Comparison of ENCODE assay signal across 13 cellular contexts in genomic region chr11:77602385-77603105, GRCh38. TPM values are rescaled to one million over a fixed set of nuclear protein-coding genes. Genes with fewer than 3 reads are reported as not detected.
A peak's percentile ranks its signal among the peaks of the same experiment; 100 is the strongest.
DNase-seq lines count a peak whose midpoint lies in the region; ATAC-seq, FAIRE-seq and TF ChIP-seq lines count a peak whose summit lies in the region.
"Had no signal": no experiment of that assay in that cellular context is flagged by ENCODE, and none has a peak within 500 bp of the region (broad histone marks: within the 10 kb centered on the region; RNA-seq: fewer than 3 reads in every experiment).

No MANE protein-coding gene starts in this region.

- H3K4ac ChIP-seq in IMR-90 (ENCODE audit: low read depth, low read length) = peak overlapping the region; percentile 66

- H3K4me3 ChIP-seq in IMR-90 (ENCODE audit: insufficient read depth, low read depth, low read length) (no peak overlapping the region), HepG2 (replicated peaks in 1 of 3; ENCODE audit: insufficient read depth in 1 of 3, low read depth in 2 of 3, low read length in 3 of 3) (no peak overlapping the region), esophagus muscularis mucosa (no peak overlapping the region)

- peak overlapping the region; percentile 83 for H3K14ac ChIP-seq in IMR-90 (replicated peaks; ENCODE audit: low read depth, low read length)

- ATAC-seq in IMR-90 (ENCODE audit: low read depth) (peak; percentile 91), HepG2 (peak; percentile 44), GM19397 (IDR thresholded peaks at IDR 0.05; ENCODE audit: unreplicated experiment) (no peak), GM21390 (IDR thresholded peaks at IDR 0.05; ENCODE audit: unreplicated experiment) (no peak)

- TF ChIP-seq EP300 in HepG2 (IDR thresholded peaks at IDR 0.05; ENCODE audit: low read depth in 2 of 2, low read length in 2 of 2) = no peak
- TF ChIP-seq EP300 in HepG2 (CRISPR knock-in tag; IDR thresholded peaks at IDR 0.05; ENCODE audit: borderline replicate concordance) = no peak
- TF ChIP-seq EP300 in esophagus muscularis mucosa (IDR thresholded peaks at IDR 0.05) = no peak

- H2AK5ac ChIP-seq in IMR-90 (ENCODE audit: low read depth, low read length) = peak overlapping the region; percentile 41

- H3K36me3 ChIP-seq in IMR-90 (ENCODE audit: control insufficient read depth, insufficient read depth, low read length) = peaks cover 2% of the 10 kb centered on the region
- H3K36me3 ChIP-seq in HepG2 (replicated peaks in 1 of 2; ENCODE audit: control insufficient read depth in 1 of 2, insufficient read depth in 2 of 2, low read length in 2 of 2) = peaks cover 4 to 35% of the 10 kb centered on the region in 2 experiments; a peak in 4 of 5 replicates
- H3K36me3 ChIP-seq in esophagus muscularis mucosa = peaks cover 0 to 21% (median 8%) of the 10 kb centered on the region in 4 donors

- H3K4me1 ChIP-seq in IMR-90 (ENCODE audit: control insufficient read depth, insufficient read depth, low read length) (peaks cover 12% of the 10 kb centered on the region), HepG2 (ENCODE audit: insufficient read depth, low read length) (peaks cover 12% of the 10 kb centered on the region), esophagus muscularis mucosa (peaks cover 5 to 13% (median 11%) of the 10 kb centered on the region in 4 donors)

- H3K18ac ChIP-seq in IMR-90 (ENCODE audit: low read depth, low read length) = peak overlapping the region; percentile 74; the same call in 1 of the 2 replicates

- FAIRE-seq in HepG2 (lab: Jason Lieb, UNC) = peak; percentile 39
- FAIRE-seq: endometrium had no signal

- dilution Hi-C loops in IMR-90 (cut with HindIII; ENCODE audit: low sequenced_read_pairs, unreplicated experiment) = no loop called here

- peak overlapping the region; percentile 88 for H3K27ac Mint-ChIP-seq in chondrocyte (ENCODE audit: unreplicated experiment)
- no peak overlapping the region for H3K27ac Mint-ChIP-seq in activated T-helper 2 cell treated with anti-CD3 and anti-CD28 coated beads, Interferon-gamma antibody, Interleukin-2, Interleukin-4, amounts not matched to agents 10 μg/mL and 5 μg/mL and 100 μg/mL, durations not matched to agents 14 hours and 24 hours and 36 hours

- no peak overlapping the region for H2AFZ ChIP-seq in IMR-90 (replicated peaks; ENCODE audit: low read length, poor library complexity)
- no peak overlapping the region for H2AFZ ChIP-seq in HepG2 (ENCODE audit: low read length)

- peak overlapping the region; percentile 82 for H4K91ac ChIP-seq in IMR-90 (ENCODE audit: insufficient read depth, low read depth, low read length)

- peak; percentile 80 for DNase-seq in ACHN
- peak; percentile 90 for DNase-seq in IMR-90
- DNase-seq in chondrocyte (ENCODE audit: low spot score) = no peak
- peak; percentile 72 for DNase-seq in HepG2 (ENCODE audit: low spot score)
- no peak for DNase-seq in esophagus muscularis mucosa (ENCODE audit: extremely low spot score)
- no peak for DNase-seq in activated T-helper 2 cell treated with anti-CD3 and anti-CD28 coated beads, Interferon-gamma antibody, Interleukin-2, Interleukin-4, amounts not matched to agents 10 μg/mL and 5 μg/mL and 100 μg/mL, durations not matched to agents 14 hours and 24 hours and 36 hours (ENCODE audit: low spot score)
- DNase-seq: DND-41; NCI-H1417; stimulated activated CD4-positive, alpha-beta T cell treated with anti-CD3 and anti-CD28 coated beads, Interleukin-12 subunit alpha, Interleukin-12 subunit beta, amount 100 ng/mL, for 4 hours had no signal

- WGBS in IMR-90 (ENCODE audit: extremely low coverage in 2 of 2, insufficient read length in 1 of 2), 2 experiments = no CpG with 5 or more reads among the region's 3 CpGs
- 100% methylated on average over 3 of the region's 3 CpGs for WGBS in HepG2 (ENCODE audit: low lambda C conversion rate)
- WGBS in esophagus muscularis mucosa = 91% methylated on average over 3 of the region's 3 CpGs

- H3K79me1 ChIP-seq in IMR-90 (ENCODE audit: low read depth in 1 of 2, low read length in 2 of 2) = no peaks in the 10 kb centered on the region; a peak in 1 of 4 replicates

- H3K36me3 Mint-ChIP-seq in chondrocyte (ENCODE audit: low read depth) = peaks cover 4% of the 10 kb centered on the region
- H3K36me3 Mint-ChIP-seq in activated T-helper 2 cell treated with anti-CD3 and anti-CD28 coated beads, Interferon-gamma antibody, Interleukin-2, Interleukin-4, amounts not matched to agents 10 μg/mL and 5 μg/mL and 100 μg/mL, durations not matched to agents 14 hours and 24 hours and 36 hours (ENCODE audit: low read depth) = peaks cover 7% of the 10 kb centered on the region

- no peaks in the 10 kb centered on the region for H3K9me3 Mint-ChIP-seq in chondrocyte (ENCODE audit: low read depth)
- H3K9me3 Mint-ChIP-seq in activated T-helper 2 cell treated with anti-CD3 and anti-CD28 coated beads, Interferon-gamma antibody, Interleukin-2, Interleukin-4, amounts not matched to agents 10 μg/mL and 5 μg/mL and 100 μg/mL, durations not matched to agents 14 hours and 24 hours and 36 hours = no peaks in the 10 kb centered on the region

- H3K9ac ChIP-seq in IMR-90 (ENCODE audit: low read depth, low read length) (0 out of 2 replicates have a peak overlapping the region, but pooled peaks have one; percentile 30), HepG2 (ENCODE audit: insufficient read depth, low read depth, low read length) (no peak overlapping the region)

- no peaks in the 10 kb centered on the region for H3K9me3 ChIP-seq in IMR-90 (ENCODE audit: control insufficient read depth, insufficient read depth, low read length)
- H3K9me3 ChIP-seq in HepG2 (ENCODE audit: low read length) = no peaks in the 10 kb centered on the region
- H3K9me3 ChIP-seq in esophagus muscularis mucosa = no peaks in the 10 kb centered on the region

- in situ Hi-C loops in ACHN (cut with HindIII; ENCODE audit: low pct_ligation_motif_present, low pct_unique_long_range_greater_than_20kb, low sequenced_read_pairs) = no loop called here
- in situ Hi-C loops in IMR-90 (cut with MboI; ENCODE audit: low sequenced_read_pairs) = no loop called here
- in situ Hi-C loops in HepG2 (cut with HindIII; ENCODE audit: extremely low pct_ligation_motif_present, low pct_unique_long_range_greater_than_20kb) = no loop called here

- POLR2A ChIA-PET in IMR-90 (lab: Charles Lee; ENCODE audit: unreplicated experiment) (no interaction called here), HepG2 (lab: Yijun Ruan, JAX) (interaction anchor here (1.3 to 3.5 kb wide), 2 partner anchors 12 to 13 kb away, joined by 4 to 16 read pairs; partner anchors contain the start of gene AQP11)

- H4K20me1 ChIP-seq in IMR-90 (ENCODE audit: insufficient read depth, low read length) (no peaks in the 10 kb centered on the region), HepG2 (ENCODE audit: insufficient read depth, low read length) (no peaks in the 10 kb centered on the region)

- H2AK9ac ChIP-seq in IMR-90 (replicated peaks; ENCODE audit: low read depth, low read length, poor library complexity) = peak overlapping the region; percentile 66

- H3K27me3 Mint-ChIP-seq in chondrocyte (ENCODE audit: low read depth) = no peaks in the 10 kb centered on the region
- H3K27me3 Mint-ChIP-seq in activated T-helper 2 cell treated with anti-CD3 and anti-CD28 coated beads, Interferon-gamma antibody, Interleukin-2, Interleukin-4, amounts not matched to agents 10 μg/mL and 5 μg/mL and 100 μg/mL, durations not matched to agents 14 hours and 24 hours and 36 hours (ENCODE audit: low read depth) = no peaks in the 10 kb centered on the region

- H3K4me2 ChIP-seq in IMR-90 (ENCODE audit: low read depth, low read length) = peak overlapping the region; percentile 69
- H3K4me2 ChIP-seq in HepG2 (ENCODE audit: low read depth, low read length) = no peak overlapping the region

- H4K8ac ChIP-seq in IMR-90 (ENCODE audit: low read depth in 2 of 2, low read length in 2 of 2) = peak overlapping the region; percentile 12 to 72; a peak in 2 of 4 replicates

- CTCF ChIA-PET in IMR-90 (lab: Yijun Ruan, JAX) = interaction anchor here (0.8 to 1.3 kb wide), 3 partner anchors 17 to 407 kb away, joined by 3 to 5 read pairs (median 4); no protein-coding TSS in a partner anchor
- CTCF ChIA-PET in HepG2 (lab: Yijun Ruan, JAX; ENCODE audit: low intra/inter-chr PET ratio, low total read pairs) = no interaction called here

- no TSS peak for BruUV-seq in IMR-90 (replicated peaks; lab: Mats Ljungman, UMichigan)
- no TSS peak for BruUV-seq in HepG2 (replicated peaks; lab: Mats Ljungman, UMichigan)

- intact Hi-C loops in IMR-90 (cut with micrococcal nuclease) = no loop called here
- intact Hi-C loops in HepG2 (cut with micrococcal nuclease; ENCODE audit: unreplicated experiment) = no loop called here
- intact Hi-C loops in esophagus muscularis mucosa (cut with DNase I) = no loop called here
- intact Hi-C loops in activated T-helper 2 cell treated with anti-CD3 and anti-CD28 coated beads, Interferon-gamma antibody, Interleukin-2, Interleukin-4, amounts not matched to agents 10 μg/mL and 5 μg/mL and 100 μg/mL, durations not matched to agents 14 hours and 24 hours and 36 hours (cut with micrococcal nuclease) = no loop called here

- H2BK120ac ChIP-seq in IMR-90 (ENCODE audit: low read depth, low read length) = peak overlapping the region; percentile 86

- H3K4me3 Mint-ChIP-seq in chondrocyte (ENCODE audit: unreplicated experiment) = no peak overlapping the region
- no peak overlapping the region for H3K4me3 Mint-ChIP-seq in activated T-helper 2 cell treated with anti-CD3 and anti-CD28 coated beads, Interferon-gamma antibody, Interleukin-2, Interleukin-4, amounts not matched to agents 10 μg/mL and 5 μg/mL and 100 μg/mL, durations not matched to agents 14 hours and 24 hours and 36 hours (ENCODE audit: low read depth)

- TF ChIP-seq CTCF in IMR-90 (conservative IDR thresholded peaks at IDR 0.05; ENCODE audit: low read depth, low read length) (no peak), chondrocyte (IDR thresholded peaks at IDR 0.05) (no peak), HepG2 (CRISPR knock-in tag; IDR thresholded peaks at IDR 0.05) (no peak), esophagus muscularis mucosa (IDR thresholded peaks at IDR 0.05) (no peak)

- H3K27ac ChIP-seq in IMR-90 (ENCODE audit: insufficient read depth, low read length) = peak overlapping the region; percentile 74
- H3K27ac ChIP-seq in HepG2 (ENCODE audit: extremely low read length, insufficient read depth, low read length) = peak overlapping the region; percentile 4
- H3K27ac ChIP-seq in esophagus muscularis mucosa (replicated peaks in 1 of 4) = peak overlapping the region in 2 of 4 donors; percentile 10 to 13
- H3K27ac ChIP-seq: VCaP had no signal

- peak overlapping the region; percentile 16; the same call in 1 of the 3 replicates for H2BK15ac ChIP-seq in IMR-90 (ENCODE audit: low read depth, low read length)

- H4K5ac ChIP-seq in IMR-90 (ENCODE audit: low read depth, low read length) = peak overlapping the region; percentile 58

- TF ChIP-seq POLR2A in IMR-90 (IDR thresholded peaks at IDR 0.05; ENCODE audit: low read depth, low read length) = no peak
- no peak for TF ChIP-seq POLR2A in HepG2 (IDR thresholded peaks at IDR 0.05; ENCODE audit: insufficient read depth in 1 of 2, low read depth in 2 of 2, low read length in 2 of 2)
- TF ChIP-seq POLR2A in esophagus muscularis mucosa (IDR thresholded peaks at IDR 0.05; ENCODE audit: low read depth) = no peak

- peaks cover 14% of the 10 kb centered on the region for H3K4me1 Mint-ChIP-seq in chondrocyte (ENCODE audit: low read depth)
- no peaks in the 10 kb centered on the region for H3K4me1 Mint-ChIP-seq in activated T-helper 2 cell treated with anti-CD3 and anti-CD28 coated beads, Interferon-gamma antibody, Interleukin-2, Interleukin-4, amounts not matched to agents 10 μg/mL and 5 μg/mL and 100 μg/mL, durations not matched to agents 14 hours and 24 hours and 36 hours (ENCODE audit: low read depth)

- peak overlapping the region; percentile 1; the same call in 1 of the 2 replicates for H3K56ac ChIP-seq in IMR-90 (ENCODE audit: extremely low read depth, insufficient read depth, low read length)

- H2BK20ac ChIP-seq in IMR-90 (ENCODE audit: low read depth, low read length) = peak overlapping the region; percentile 79

- no peaks in the 10 kb centered on the region for H3K27me3 ChIP-seq in IMR-90 (ENCODE audit: control insufficient read depth, insufficient read depth, low read length)
- no peaks in the 10 kb centered on the region for H3K27me3 ChIP-seq in HepG2 (ENCODE audit: control insufficient read depth in 1 of 2, insufficient read depth in 2 of 2, low read length in 2 of 2)
- H3K27me3 ChIP-seq in esophagus muscularis mucosa = no peaks in the 10 kb centered on the region

- H3K79me2 ChIP-seq in HepG2 (ENCODE audit: insufficient read depth, low read length) = no peaks in the 10 kb centered on the region

- H3K23ac ChIP-seq in IMR-90 (ENCODE audit: low read depth, low read length) = 0 out of 2 replicates have a peak overlapping the region, but pooled peaks have one; percentile 9

- TF ChIP-seq RAD21 in IMR-90 (IDR thresholded peaks at IDR 0.05; ENCODE audit: low read length) = no peak
- TF ChIP-seq RAD21 in HepG2 (CRISPR knock-in tag; IDR thresholded peaks at IDR 0.05) = no peak

- H3K9me1 ChIP-seq in IMR-90 (ENCODE audit: insufficient read depth, low read length) = peaks cover 8% of the 10 kb centered on the region

- peak overlapping the region; percentile 86 for H2BK5ac ChIP-seq in IMR-90 (ENCODE audit: low read depth, low read length, poor library complexity, severe bottlenecking)

RNA-seq across cellular contexts. Expression of gene AQP11, which starts 12.8 kb away (rescaled TPM):
- 1.1 and 1.4 TPM in 2 replicates for total RNA-seq in IMR-90 (2012; rRNA removed)
- polyA plus RNA-seq in IMR-90 (2012; rRNA removed) = 1.1 and 1.5 TPM in 2 replicates
- polyA plus RNA-seq in IMR-90 (2012; cell fraction: cytosol; rRNA removed) = 0.86 and 2.2 TPM in 2 replicates
- polyA plus RNA-seq in IMR-90 (2012; cell fraction: nucleus; rRNA removed; ENCODE audit: low replicate concordance) = 1.0 and 3.2 TPM in 2 replicates
- 1.5 to 2.1 TPM (median 1.6 TPM) in 3 replicates for total RNA-seq in chondrocyte
- total RNA-seq in HepG2 (2016; rRNA removed; fragmentation: Illumina TruSeq; extraction: Trizol) = 8.5 and 15.3 TPM in 2 replicates
- total RNA-seq in HepG2 (2016; cell fraction: cytosol; rRNA removed; fragmentation: Illumina TruSeq; extraction: Trizol; ENCODE audit: low read depth) = 6.5 and 7.9 TPM in 2 replicates
- 9.4 and 15.2 TPM in 2 replicates for total RNA-seq in HepG2 (2016; cell fraction: insoluble cytoplasmic fraction; rRNA removed; fragmentation: Illumina TruSeq; extraction: Trizol)
- total RNA-seq in HepG2 (2016; cell fraction: membrane; rRNA removed; fragmentation: Illumina TruSeq; extraction: Trizol) = 10.0 and 11.2 TPM in 2 replicates
- 15.0 and 16.5 TPM in 2 replicates for total RNA-seq in HepG2 (2016; cell fraction: nucleus; rRNA removed; fragmentation: Illumina TruSeq; extraction: Trizol)
- 10.4 and 12.2 TPM in 2 replicates for polyA plus RNA-seq in HepG2 (2011; rRNA removed)
- 11.8 and 12.5 TPM in 2 replicates for polyA plus RNA-seq in HepG2 (2011; cell fraction: cytosol; rRNA removed)
- 17.3 and 18.8 TPM in 2 replicates for polyA plus RNA-seq in HepG2 (2011; cell fraction: nucleus; rRNA removed)
- polyA plus RNA-seq in HepG2 (2012) = 10.4 and 11.2 TPM in 2 replicates
- polyA plus RNA-seq in HepG2 (2016; cell fraction: cytosol; fragmentation: Illumina TruSeq; extraction: Trizol; ENCODE audit: low read depth) = 6.8 and 8.5 TPM in 2 replicates
- polyA plus RNA-seq in HepG2 (2016; cell fraction: insoluble cytoplasmic fraction; fragmentation: Illumina TruSeq; extraction: Trizol; ENCODE audit: low read depth) = 10.0 and 10.3 TPM in 2 replicates
- 8.8 and 9.2 TPM in 2 replicates for polyA plus RNA-seq in HepG2 (2016; cell fraction: membrane; fragmentation: Illumina TruSeq; extraction: Trizol; ENCODE audit: low read depth)
- polyA plus RNA-seq in HepG2 (2016; cell fraction: nucleus; fragmentation: Illumina TruSeq; extraction: Trizol; ENCODE audit: insufficient read depth, low read depth) = 18.5 and 20.1 TPM in 2 replicates
- 0.47 and 27.9 TPM in 2 replicates for polyA minus RNA-seq in HepG2 (2011; rRNA and poly(A)+ RNA removed; ENCODE audit: low replicate concordance)
- polyA minus RNA-seq in HepG2 (2011; cell fraction: cytosol; rRNA and poly(A)+ RNA removed) = 8.8 and 10.0 TPM in 2 replicates
- polyA minus RNA-seq in HepG2 (2011; cell fraction: nucleus; rRNA and poly(A)+ RNA removed) = 7.5 and 7.7 TPM in 2 replicates
- under 1 TPM; under 0.01 to 0.69 (median 0.18) TPM for total RNA-seq in esophagus muscularis mucosa
- 0.52 and 0.97 TPM in 2 replicates for total RNA-seq in activated T-helper 2 cell treated with anti-CD3 and anti-CD28 coated beads, Interferon-gamma antibody, Interleukin-2, Interleukin-4, amounts not matched to agents 10 μg/mL and 5 μg/mL and 100 μg/mL, durations not matched to agents 14 hours and 24 hours and 36 hours

RNA-seq across cellular contexts. Expression of gene CLNS1A, which starts 35.0 kb away (rescaled TPM):
- total RNA-seq in IMR-90 (2012; rRNA removed) (66.7 and 188 TPM in 2 replicates), chondrocyte (60.1 to 80.1 TPM (median 70.3 TPM) in 3 replicates), HepG2 (2016; rRNA removed; fragmentation: Illumina TruSeq; extraction: Trizol) (219 and 267 TPM in 2 replicates), esophagus muscularis mucosa (10 to 100 TPM; 50.5 to 78.0 (median 72.7) TPM)
- polyA plus RNA-seq in IMR-90 (2012; rRNA removed) (88.0 and 97.0 TPM in 2 replicates), HepG2 (2011; rRNA removed) (130 and 158 TPM in 2 replicates)
- 16.0 and 24.9 TPM in 2 replicates for polyA plus RNA-seq in IMR-90 (2012; cell fraction: cytosol; rRNA removed)
- 9.7 and 42.8 TPM in 2 replicates for polyA plus RNA-seq in IMR-90 (2012; cell fraction: nucleus; rRNA removed; ENCODE audit: low replicate concordance)
- 108 and 110 TPM in 2 replicates for total RNA-seq in HepG2 (2016; cell fraction: cytosol; rRNA removed; fragmentation: Illumina TruSeq; extraction: Trizol; ENCODE audit: low read depth)
- 222 and 256 TPM in 2 replicates for total RNA-seq in HepG2 (2016; cell fraction: insoluble cytoplasmic fraction; rRNA removed; fragmentation: Illumina TruSeq; extraction: Trizol)
- total RNA-seq in HepG2 (2016; cell fraction: membrane; rRNA removed; fragmentation: Illumina TruSeq; extraction: Trizol) = 126 and 131 TPM in 2 replicates
- total RNA-seq in HepG2 (2016; cell fraction: nucleus; rRNA removed; fragmentation: Illumina TruSeq; extraction: Trizol) = 78.7 and 91.3 TPM in 2 replicates
- polyA plus RNA-seq in HepG2 (2011; cell fraction: cytosol; rRNA removed) = 98.7 and 135 TPM in 2 replicates
- 33.7 and 50.7 TPM in 2 replicates for polyA plus RNA-seq in HepG2 (2011; cell fraction: nucleus; rRNA removed)
- 170 and 180 TPM in 2 replicates for polyA plus RNA-seq in HepG2 (2012)
- polyA plus RNA-seq in HepG2 (2016; cell fraction: cytosol; fragmentation: Illumina TruSeq; extraction: Trizol; ENCODE audit: low read depth) = 55.2 and 55.5 TPM in 2 replicates
- 255 and 262 TPM in 2 replicates for polyA plus RNA-seq in HepG2 (2016; cell fraction: insoluble cytoplasmic fraction; fragmentation: Illumina TruSeq; extraction: Trizol; ENCODE audit: low read depth)
- 99.8 and 107 TPM in 2 replicates for polyA plus RNA-seq in HepG2 (2016; cell fraction: membrane; fragmentation: Illumina TruSeq; extraction: Trizol; ENCODE audit: low read depth)
- polyA plus RNA-seq in HepG2 (2016; cell fraction: nucleus; fragmentation: Illumina TruSeq; extraction: Trizol; ENCODE audit: insufficient read depth, low read depth) = 117 and 123 TPM in 2 replicates
- polyA minus RNA-seq in HepG2 (2011; rRNA and poly(A)+ RNA removed; ENCODE audit: low replicate concordance) = 67.3 and 108 TPM in 2 replicates
- polyA minus RNA-seq in HepG2 (2011; cell fraction: cytosol; rRNA and poly(A)+ RNA removed) = 78.1 and 86.3 TPM in 2 replicates
- 93.0 and 124 TPM in 2 replicates for polyA minus RNA-seq in HepG2 (2011; cell fraction: nucleus; rRNA and poly(A)+ RNA removed)
- 153 and 157 TPM in 2 replicates for total RNA-seq in activated T-helper 2 cell treated with anti-CD3 and anti-CD28 coated beads, Interferon-gamma antibody, Interleukin-2, Interleukin-4, amounts not matched to agents 10 μg/mL and 5 μg/mL and 100 μg/mL, durations not matched to agents 14 hours and 24 hours and 36 hours

Comparison
In these comparisons a context has a peak if more than half of its experiments do, and no peak if none do; other contexts are left out.
1. DNase-seq: peak in ACHN (single experiment), IMR-90 (single experiment) and HepG2 (single experiment); none in chondrocyte (single experiment), esophagus muscularis mucosa (single experiment) and activated T-helper 2 cell treated with anti-CD3 and anti-CD28 coated beads, Interferon-gamma antibody, Interleukin-2, Interleukin-4, amounts not matched to agents 10 μg/mL and 5 μg/mL and 100 μg/mL, durations not matched to agents 14 hours and 24 hours and 36 hours (single experiment).
2. ATAC-seq: peak in IMR-90 (single experiment) and HepG2 (single experiment); none in GM19397 (single experiment) and GM21390 (single experiment).